ENCODE assay signal across 8 cellular contexts in the genomic region with DNA sequence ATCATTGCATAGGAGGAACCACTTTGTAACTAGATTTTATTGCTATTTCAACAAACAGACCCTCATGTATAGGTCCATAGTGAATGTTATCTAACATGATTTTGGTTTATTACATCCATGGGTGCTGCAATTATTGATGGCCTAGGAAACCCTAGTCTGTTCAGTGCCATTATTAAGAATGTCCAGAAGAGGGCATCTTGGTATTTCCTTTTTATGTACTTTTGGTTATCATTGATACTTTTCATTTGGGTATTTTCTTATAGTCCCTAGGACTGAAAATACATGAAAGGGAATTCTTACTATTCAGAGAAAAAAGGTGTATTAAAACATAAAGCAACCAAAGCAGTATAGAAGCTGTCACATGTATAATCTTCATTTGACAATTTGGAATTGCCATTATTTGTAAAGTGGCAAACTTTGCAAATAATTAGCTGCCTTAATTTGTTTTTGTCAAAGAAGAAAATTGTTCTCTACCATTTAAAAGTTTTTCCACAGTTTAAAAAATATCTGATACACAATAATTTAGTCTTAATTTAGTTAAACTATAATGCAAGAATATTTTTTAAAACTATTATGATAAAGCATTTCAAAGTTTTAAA. TPM values are rescaled to one million over a fixed set of nuclear protein-coding genes. Genes with fewer than 3 reads are reported as not detected.
DNase-seq lines count a peak whose midpoint lies in the region; ATAC-seq and TF ChIP-seq lines count a peak whose summit lies in the region.

No MANE protein-coding gene starts in this region.

- peaks cover 5 to 66% (median 8%) of the 10 kb centered on the region in 3 donors for H3K36me3 Mint-ChIP-seq in CD8-positive, alpha-beta memory T cell
- H3K36me3 Mint-ChIP-seq in activated naive CD4-positive, alpha-beta T cell treated with anti-CD3 and anti-CD28 coated beads, Interleukin-2, amount 50 U/mL, for 72 hours: peaks cover 0 to 2% of the 10 kb centered on the region in 2 donors
- H3K36me3 Mint-ChIP-seq in activated T-cell treated with anti-CD3 and anti-CD28 coated beads, Interleukin-2, amount 50 U/mL, for 24 hours (ENCODE audit: low read depth): peaks cover 66% of the 10 kb centered on the region

- no peak overlapping the region for H3K27ac ChIP-seq in 22Rv1
- H3K27ac ChIP-seq in lower lobe of right lung: no peak overlapping the region
- no peak overlapping the region for H3K27ac ChIP-seq in CD8-positive, alpha-beta memory T cell (ENCODE audit: low read depth, low read length)

- H3K27me3 ChIP-seq in lower lobe of right lung (ENCODE audit: low read depth): no peaks in the 10 kb centered on the region
- H3K27me3 ChIP-seq in CD8-positive, alpha-beta memory T cell (ENCODE audit: insufficient read depth, low read length, poor library complexity, severe bottlenecking): no peaks in the 10 kb centered on the region

- in situ Hi-C loops in T47D (cut with HindIII; ENCODE audit: low pct_unique_long_range_greater_than_20kb, low sequenced_read_pairs): no loop called here

- no peak overlapping the region for H3K4me3 ChIP-seq in lower lobe of right lung
- no peak overlapping the region for H3K4me3 ChIP-seq in CD8-positive, alpha-beta memory T cell (ENCODE audit: low read length)

- peaks cover 48% of the 10 kb centered on the region for H3K36me3 ChIP-seq in lower lobe of right lung
- peaks cover 10% of the 10 kb centered on the region for H3K36me3 ChIP-seq in CD8-positive, alpha-beta memory T cell (ENCODE audit: insufficient read depth, low read length)

- DNase-seq in NCI-H2196 treated with DMSO at 0.1 percent for 48 hours (lab: John Stamatoyannopoulos, UW; ENCODE audit: unreplicated experiment) (peak; percentile 8), T47D (ENCODE audit: low read depth in 1 of 2, low spot score in 1 of 2) (peak; percentile 26 to 50), lower lobe of right lung (no peak)
- no peak for DNase-seq in CD8-positive, alpha-beta memory T cell
- DNase-seq in activated naive CD4-positive, alpha-beta T cell treated with anti-CD3 and anti-CD28 coated beads, Interleukin-2, amount 50 U/mL, for 72 hours (ENCODE audit: low spot score in 2 of 2): no peak
- DNase-seq in activated T-cell treated with anti-CD3 and anti-CD28 coated beads, Interleukin-2, amount 50 U/mL, for 24 hours: no peak

- H3K9me3 ChIP-seq in lower lobe of right lung: no peaks in the 10 kb centered on the region
- H3K9me3 ChIP-seq in CD8-positive, alpha-beta memory T cell (ENCODE audit: low read length): no peaks in the 10 kb centered on the region

- H3K27me3 Mint-ChIP-seq in CD8-positive, alpha-beta memory T cell: no peaks in the 10 kb centered on the region
- H3K27me3 Mint-ChIP-seq in activated T-cell treated with anti-CD3 and anti-CD28 coated beads, Interleukin-2, amount 50 U/mL, for 24 hours: no peaks in the 10 kb centered on the region

- peak; percentile 78 for TF ChIP-seq CTCF in 22Rv1 (IDR thresholded peaks at IDR 0.05)
- TF ChIP-seq CTCF in GM12872 (IDR thresholded peaks at IDR 0.05; ENCODE audit: insufficient read depth, low read depth, low read length): peak; percentile 53
- TF ChIP-seq CTCF in lower lobe of right lung (IDR thresholded peaks at IDR 0.05): peak; percentile 54

- H3K27ac Mint-ChIP-seq in CD8-positive, alpha-beta memory T cell: no peak overlapping the region
- no peak overlapping the region for H3K27ac Mint-ChIP-seq in activated naive CD4-positive, alpha-beta T cell treated with anti-CD3 and anti-CD28 coated beads, Interleukin-2, amount 50 U/mL, for 72 hours
- H3K27ac Mint-ChIP-seq in activated T-cell treated with anti-CD3 and anti-CD28 coated beads, Interleukin-2, amount 50 U/mL, for 24 hours: no peak overlapping the region

- ATAC-seq in lower lobe of right lung: peak; percentile 39 to 44
- no peak for ATAC-seq in activated naive CD4-positive, alpha-beta T cell treated with anti-CD3 and anti-CD28 coated beads, Interleukin-2, amount 50 U/mL, for 72 hours

- POLR2A ChIA-PET in CD8-positive, alpha-beta memory T cell (lab: Charles Lee): no interaction called here

- no peak overlapping the region for H3K4me3 Mint-ChIP-seq in CD8-positive, alpha-beta memory T cell
- no peak overlapping the region for H3K4me3 Mint-ChIP-seq in activated T-cell treated with anti-CD3 and anti-CD28 coated beads, Interleukin-2, amount 50 U/mL, for 24 hours

- H3K4me1 Mint-ChIP-seq in CD8-positive, alpha-beta memory T cell: no peaks in the 10 kb centered on the region
- H3K4me1 Mint-ChIP-seq in activated T-cell treated with anti-CD3 and anti-CD28 coated beads, Interleukin-2, amount 50 U/mL, for 24 hours (ENCODE audit: low read depth): no peaks in the 10 kb centered on the region

- CTCF ChIA-PET in CD8-positive, alpha-beta memory T cell (lab: Charles Lee): no interaction called here

- no peaks in the 10 kb centered on the region for H3K4me1 ChIP-seq in lower lobe of right lung
- no peaks in the 10 kb centered on the region for H3K4me1 ChIP-seq in CD8-positive, alpha-beta memory T cell (ENCODE audit: insufficient read depth, low read length)

- intact Hi-C loops in lower lobe of right lung (cut with DNase I): loop anchor here (10.0 kb wide), 1 partner anchor 201 kb away; no protein-coding TSS in a partner anchor

- H3K9me3 Mint-ChIP-seq in CD8-positive, alpha-beta memory T cell: no peaks in the 10 kb centered on the region
- no peaks in the 10 kb centered on the region for H3K9me3 Mint-ChIP-seq in activated naive CD4-positive, alpha-beta T cell treated with anti-CD3 and anti-CD28 coated beads, Interleukin-2, amount 50 U/mL, for 72 hours
- no peaks in the 10 kb centered on the region for H3K9me3 Mint-ChIP-seq in activated T-cell treated with anti-CD3 and anti-CD28 coated beads, Interleukin-2, amount 50 U/mL, for 24 hours

RNA-seq across cellular contexts. Expression of a gene that starts 48.7 kb away (rescaled TPM):
- total RNA-seq in lower lobe of right lung: 35.7 TPM
- total RNA-seq in CD8-positive, alpha-beta memory T cell: 10 to 100 TPM; 54.9 to 63.1 TPM
- polyA plus RNA-seq in CD8-positive, alpha-beta memory T cell: 29.4 TPM
- 10 to 100 TPM; 56.8 to 60.2 TPM for total RNA-seq in activated naive CD4-positive, alpha-beta T cell treated with anti-CD3 and anti-CD28 coated beads, Interleukin-2, amount 50 U/mL, for 72 hours

Comparison
In these comparisons a context has a peak if more than half of its experiments do, and no peak if none do; other contexts are left out.
1. DNase-seq: peak in NCI-H2196 treated with DMSO at 0.1 percent for 48 hours (single experiment) and T47D (2 of 2); none in lower lobe of right lung (single experiment), CD8-positive, alpha-beta memory T cell (0 of 5), activated naive CD4-positive, alpha-beta T cell treated with anti-CD3 and anti-CD28 coated beads, Interleukin-2, amount 50 U/mL, for 72 hours (0 of 2) and activated T-cell treated with anti-CD3 and anti-CD28 coated beads, Interleukin-2, amount 50 U/mL, for 24 hours (single experiment).
2. ATAC-seq: peak in lower lobe of right lung (2 of 2); none in activated naive CD4-positive, alpha-beta T cell treated with anti-CD3 and anti-CD28 coated beads, Interleukin-2, amount 50 U/mL, for 72 hours (0 of 2).
3. Peak in every context shown above with its lines, with median percentiles within 50 percentile points of each other: CTCF ChIP-seq.